Comparison of ENCODE assay signal across 17 cellular contexts in genomic region chr4:79958511-79959264, GRCh38.
DNase-seq lines count a peak whose midpoint lies in the region; ATAC-seq and TF ChIP-seq lines count a peak whose summit lies in the region.
"Had no signal": no experiment of that assay in that cellular context is flagged by ENCODE, and none has a peak within 500 bp of the region (broad histone marks: within the 10 kb centered on the region; RNA-seq: fewer than 3 reads in every experiment).

No MANE protein-coding gene starts in this region.

- intact Hi-C loops in A673 (cut with micrococcal nuclease; ENCODE audit: unreplicated experiment), result no loop called here
- intact Hi-C loops in gastrocnemius medialis (cut with DNase I; ENCODE audit: low total_unique reads), result no loop called here

- H3K4me1 ChIP-seq in A673 (ENCODE audit: insufficient read depth, low read length, poor library complexity, severe bottlenecking) (peaks cover 8% of the 10 kb centered on the region), gastrocnemius medialis (no peaks in the 10 kb centered on the region)
- H3K4me1 ChIP-seq: A549 had no signal

- POLR2A ChIA-PET in A673 (lab: Charles Lee; ENCODE audit: low non-redundant PET), result no interaction called here

- H3K4me3 ChIP-seq in A673 (ENCODE audit: low read depth, low read length, poor library complexity, severe bottlenecking) (no peak overlapping the region), fibroblast of villous mesenchyme (ENCODE audit: low read depth, low read length) (no peak overlapping the region), gastrocnemius medialis (no peak overlapping the region)
- H3K4me3 ChIP-seq: A549 had no signal

- H3K36me3 ChIP-seq in A673 (ENCODE audit: insufficient read depth, low read length, poor library complexity, severe bottlenecking) (no peaks in the 10 kb centered on the region), gastrocnemius medialis (no peaks in the 10 kb centered on the region)

- in situ Hi-C loops in gastrocnemius medialis (cut with MboI; ENCODE audit: low sequenced_read_pairs in 4 of 4), result no loop called here

- CTCF ChIA-PET in A673 (lab: Charles Lee), result no interaction called here

- no peak overlapping the region for H3K27ac ChIP-seq in A673 (ENCODE audit: low read depth, low read length, poor library complexity, severe bottlenecking)
- no peak overlapping the region for H3K27ac ChIP-seq in gastrocnemius medialis
- H3K27ac ChIP-seq: A549 had no signal

- BruUV-seq in A673 (replicated peaks; lab: Mats Ljungman, UMichigan), result no TSS peak

- TF ChIP-seq POLR2A in gastrocnemius medialis (IDR thresholded peaks at IDR 0.05), result no peak

- no peaks in the 10 kb centered on the region for H3K9me3 ChIP-seq in A673 (ENCODE audit: low read depth, low read length, poor library complexity, severe bottlenecking)
- no peaks in the 10 kb centered on the region for H3K9me3 ChIP-seq in gastrocnemius medialis
- H3K9me3 ChIP-seq: A549 had no signal

- H3K27me3 ChIP-seq in A673 (replicated peaks; ENCODE audit: insufficient read depth, low read depth, low read length, poor library complexity) (no peaks in the 10 kb centered on the region), gastrocnemius medialis (no peaks in the 10 kb centered on the region)

- TF ChIP-seq CTCF in A673 (conservative IDR thresholded peaks at IDR 0.05; ENCODE audit: low read depth, low read length) (no peak), fibroblast of villous mesenchyme (IDR thresholded peaks at IDR 0.05; ENCODE audit: insufficient read depth, low read depth, low read length) (no peak), gastrocnemius medialis (IDR thresholded peaks at IDR 0.05 in 4 of 5, conservative IDR thresholded peaks at IDR 0.05 in 1 of 5) (no peak)

- ATAC-seq in GM18868 (IDR thresholded peaks at IDR 0.05; ENCODE audit: unreplicated experiment), result no peak
- no peak for ATAC-seq in gastrocnemius medialis
- ATAC-seq: A549 had no signal

- DNase-seq in A673 (ENCODE audit: low spot score) (peak; percentile 22), MV-4-11 (lab: John Stamatoyannopoulos, UW) (peak; percentile 84), SK-N-DZ (ENCODE audit: low spot score) (peak; percentile 96), fibroblast of villous mesenchyme (ENCODE audit: low read depth) (peak; percentile 7), AG20443 (ENCODE audit: low spot score) (no peak), NCI-H510A treated with DMSO at 0.1 percent for 48 hours (lab: John Stamatoyannopoulos, UW) (no peak), gastrocnemius medialis (no peak)
- DNase-seq: AML-193, Calu3, Karpas-422, NCI-H1436, NCI-H2029 treated with DMSO at 0.1 percent for 48 hours, NCI-H526 treated with DMSO at 0.1 percent for 48 hours, SHP77, SW 1271 had no signal

Comparison
In these comparisons a context has a peak if more than half of its experiments do, and no peak if none do; other contexts are left out.
1. DNase-seq: peak in A673 (single experiment), MV-4-11 (single experiment), SK-N-DZ (single experiment) and fibroblast of villous mesenchyme (single experiment); none in AG20443 (single experiment), NCI-H510A treated with DMSO at 0.1 percent for 48 hours (single experiment) and gastrocnemius medialis (0 of 2).